In the genomic region with DNA sequence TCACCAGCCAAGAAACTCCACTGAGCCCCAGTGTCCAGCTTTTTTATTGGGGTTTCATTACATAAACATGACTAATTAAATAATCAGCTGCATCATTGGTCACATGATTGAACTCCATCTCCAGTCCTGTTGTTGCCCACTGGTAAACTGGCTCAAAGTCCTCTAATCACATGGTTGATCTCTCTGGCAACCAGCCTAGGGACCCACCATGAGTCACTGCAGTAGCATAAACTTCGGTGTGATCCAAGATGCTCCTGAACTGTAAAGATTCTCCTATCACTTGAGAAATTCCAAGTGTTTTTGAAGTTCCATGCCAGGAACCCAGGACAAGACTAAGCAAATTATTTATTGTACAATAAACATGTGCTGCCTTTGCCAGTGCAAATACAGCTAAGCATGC, we compare ENCODE assay signal across 13 cellular contexts.
A peak's percentile ranks its signal among the peaks of the same experiment; 100 is the strongest.
DNase-seq lines count a peak whose midpoint lies in the region; ATAC-seq lines count a peak whose summit lies in the region.
"Had no signal": no experiment of that assay in that cellular context is flagged by ENCODE, and none has a peak within 500 bp of the region (broad histone marks: within the 10 kb centered on the region; RNA-seq: fewer than 3 reads in every experiment).

No MANE protein-coding gene starts in this region.

- H3K27me3 ChIP-seq in MG63, result no peaks in the 10 kb centered on the region

- no peaks in the 10 kb centered on the region for H3K36me3 ChIP-seq in MG63
- H3K36me3 ChIP-seq: HAP-1 had no signal

- ATAC-seq in GM18867 (IDR thresholded peaks at IDR 0.05; ENCODE audit: unreplicated experiment), result no peak
- ATAC-seq in HG03095 (IDR thresholded peaks at IDR 0.05; ENCODE audit: unreplicated experiment), result no peak

- DNase-seq in Caki2 (ENCODE audit: low read depth) (peak; percentile 57), MG63 (peak; percentile 78), astrocyte of the hippocampus (ENCODE audit: low read depth, low spot score) (peak; percentile 21), T-helper 1 cell (no peak), globus pallidus (ENCODE audit: low spot score) (no peak)
- DNase-seq: AML-193; Calu3; CD4-positive, alpha-beta T cell; DMS79 treated with DMSO at 0.1 percent for 48 hours; GF-D8 had no signal

- no peaks in the 10 kb centered on the region for H3K9me3 ChIP-seq in MG63
- H3K9me3 ChIP-seq: HAP-1 had no signal

- no peak overlapping the region for H3K4me3 ChIP-seq in MG63
- H3K4me3 ChIP-seq: HAP-1 had no signal

- in situ Hi-C loops in Caki2 (cut with HindIII; ENCODE audit: low pct_unique_long_range_greater_than_20kb, low sequenced_read_pairs), result no loop called here

Comparison
In these comparisons a context has a peak if more than half of its experiments do, and no peak if none do; other contexts are left out.
1. DNase-seq: peak in Caki2 (single experiment), MG63 (single experiment) and astrocyte of the hippocampus (single experiment); none in T-helper 1 cell (0 of 5) and globus pallidus (single experiment).